In the genomic region with DNA sequence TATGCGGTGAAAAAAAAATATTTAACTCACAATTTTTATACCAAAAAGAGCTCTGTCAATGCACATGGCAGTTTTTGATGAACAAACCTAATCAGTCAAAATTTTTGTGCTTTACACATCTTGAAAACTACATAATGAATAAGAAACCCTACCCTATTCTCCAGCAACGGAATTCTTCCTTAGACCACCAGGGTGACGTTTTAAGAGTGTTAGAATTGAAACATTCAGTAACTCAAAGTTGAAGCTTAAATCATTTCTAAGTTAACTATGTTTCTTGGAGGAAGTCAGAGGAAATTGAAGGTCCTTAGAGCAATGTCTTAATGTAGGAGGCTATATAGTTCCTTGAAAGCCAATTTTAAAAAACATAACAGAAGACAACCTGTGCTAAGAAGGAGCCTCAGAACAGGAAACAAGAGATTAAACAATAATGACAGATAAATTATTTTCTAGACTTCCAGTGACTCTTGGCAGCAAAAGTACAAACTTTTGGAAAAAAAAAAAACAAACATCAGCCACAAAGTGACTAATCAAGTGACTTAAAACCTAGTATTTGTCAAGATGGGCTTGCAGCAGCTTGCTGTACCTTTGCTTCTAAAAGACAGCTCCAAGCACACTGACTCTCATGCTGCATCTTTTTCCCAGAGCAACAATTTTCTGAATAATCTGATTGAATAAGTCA, we compare ENCODE assay signal across 10 cellular contexts. TPM values are rescaled to one million over a fixed set of nuclear protein-coding genes. Genes with fewer than 3 reads are reported as not detected.
A peak's percentile ranks its signal among the peaks of the same experiment; 100 is the strongest.
DNase-seq lines count a peak whose midpoint lies in the region; ATAC-seq, FAIRE-seq and TF ChIP-seq lines count a peak whose summit lies in the region.
"Had no signal": no experiment of that assay in that cellular context is flagged by ENCODE, and none has a peak within 500 bp of the region (broad histone marks: within the 10 kb centered on the region; RNA-seq: fewer than 3 reads in every experiment).

No MANE protein-coding gene starts in this region.

- H3K4me3 ChIP-seq in bronchial epithelial cell (ENCODE audit: low read depth, low read length): no peak overlapping the region
- H3K4me3 ChIP-seq in prostate gland: no peak overlapping the region

- intact Hi-C loops in natural killer cell (cut with micrococcal nuclease): no loop called here
- intact Hi-C loops in prostate gland (cut with DNase I): no loop called here

- DNase-seq in natural killer cell (no peak), bronchial epithelial cell (ENCODE audit: low read depth) (peak; percentile 65), kidney tubule cell (ENCODE audit: low spot score) (peak; percentile 54), GM19238 (ENCODE audit: insufficient read length, low spot score) (no peak), SKM-1 (lab: John Stamatoyannopoulos, UW; ENCODE audit: unreplicated experiment) (no peak), NCI-H345 treated with DMSO at 0.1 percent for 48 hours (lab: John Stamatoyannopoulos, UW; ENCODE audit: unreplicated experiment) (no peak), prostate gland (ENCODE audit: low spot score) (no peak)
- DNase-seq in natural killer cell treated with Interleukin-12 subunit alpha and Interleukin-12 subunit beta and Interleukin-15 and Interleukin-18, amount 100 ng/mL, for 72 hours (ENCODE audit: low spot score): no peak
- DNase-seq: AML-193, aorta had no signal

- no peaks in the 10 kb centered on the region for H3K9me3 ChIP-seq in prostate gland

- no peak for TF ChIP-seq POLR2A in prostate gland (IDR thresholded peaks at IDR 0.05)

- H3K27ac ChIP-seq in prostate gland: no peak overlapping the region

- FAIRE-seq in bronchial epithelial cell (lab: Jason Lieb, UNC): no peak

- ATAC-seq in natural killer cell: no peak
- ATAC-seq in natural killer cell treated with Interleukin-12 subunit alpha and Interleukin-12 subunit beta and Interleukin-15 and Interleukin-18, amount 100 ng/mL, for 72 hours: no peak

- H3K4me1 Mint-ChIP-seq in natural killer cell: peaks cover 11 to 35% of the 10 kb centered on the region in 2 donors
- H3K4me1 Mint-ChIP-seq in natural killer cell treated with Interleukin-12 subunit alpha and Interleukin-12 subunit beta and Interleukin-15 and Interleukin-18, amount 100 ng/mL, for 72 hours (ENCODE audit: low read depth in 2 of 2): peaks cover 0 to 14% of the 10 kb centered on the region in 2 donors

- 48% methylated on average over 3 of the region's 3 CpGs for WGBS in prostate gland

- peaks cover 4% of the 10 kb centered on the region for H3K36me3 ChIP-seq in bronchial epithelial cell (ENCODE audit: control insufficient read depth, insufficient read depth, low read length)
- H3K36me3 ChIP-seq in prostate gland: no peaks in the 10 kb centered on the region

- TF ChIP-seq CTCF in natural killer cell (IDR thresholded peaks at IDR 0.05) (no peak), bronchial epithelial cell (IDR thresholded peaks at IDR 0.05; ENCODE audit: insufficient read depth, low read length, severe bottlenecking) (no peak), prostate gland (IDR thresholded peaks at IDR 0.05) (peak in 1 of 4 experiments; percentile 5)

- H3K4me1 ChIP-seq in prostate gland (replicated peaks): no peaks in the 10 kb centered on the region

- peaks cover 7% of the 10 kb centered on the region for H3K36me3 Mint-ChIP-seq in natural killer cell
- H3K36me3 Mint-ChIP-seq in natural killer cell treated with Interleukin-12 subunit alpha and Interleukin-12 subunit beta and Interleukin-15 and Interleukin-18, amount 100 ng/mL, for 72 hours: no peaks in the 10 kb centered on the region

- peak overlapping the region; percentile 47 for H3K4me3 Mint-ChIP-seq in natural killer cell
- H3K4me3 Mint-ChIP-seq in natural killer cell treated with Interleukin-12 subunit alpha and Interleukin-12 subunit beta and Interleukin-15 and Interleukin-18, amount 100 ng/mL, for 72 hours: no peak overlapping the region

- H3K27ac Mint-ChIP-seq in natural killer cell: peak overlapping the region in 1 of 2 donors; percentile 47
- H3K27ac Mint-ChIP-seq in natural killer cell treated with Interleukin-12 subunit alpha and Interleukin-12 subunit beta and Interleukin-15 and Interleukin-18, amount 100 ng/mL, for 72 hours: no peak overlapping the region

- no peaks in the 10 kb centered on the region for H3K9me3 Mint-ChIP-seq in natural killer cell
- H3K9me3 Mint-ChIP-seq in natural killer cell treated with Interleukin-12 subunit alpha and Interleukin-12 subunit beta and Interleukin-15 and Interleukin-18, amount 100 ng/mL, for 72 hours: no peaks in the 10 kb centered on the region

- H3K27me3 ChIP-seq in bronchial epithelial cell (ENCODE audit: control insufficient read depth, insufficient read depth, low read length): no peaks in the 10 kb centered on the region
- H3K27me3 ChIP-seq in prostate gland (replicated peaks; ENCODE audit: insufficient read depth): no peaks in the 10 kb centered on the region

- H3K27me3 Mint-ChIP-seq in natural killer cell (ENCODE audit: low read depth in 2 of 2): no peaks in the 10 kb centered on the region
- H3K27me3 Mint-ChIP-seq in natural killer cell treated with Interleukin-12 subunit alpha and Interleukin-12 subunit beta and Interleukin-15 and Interleukin-18, amount 100 ng/mL, for 72 hours: no peaks in the 10 kb centered on the region

RNA-seq across cellular contexts. Expression of gene SPRY2, which starts 6.2 kb away (rescaled TPM):
- total RNA-seq in natural killer cell (1 to 10 TPM; 2.7 to 7.3 (median 3.0) TPM), bronchial epithelial cell (3.1 and 4.7 TPM in 2 replicates), prostate gland (10 to 100 TPM; 21.5 to 31.3 TPM)
- 1 to 10 TPM; 2.1 to 2.6 TPM for total RNA-seq in natural killer cell treated with Interleukin-12 subunit alpha and Interleukin-12 subunit beta and Interleukin-15 and Interleukin-18, amount 100 ng/mL, for 72 hours

Comparison
In these comparisons a context has a peak if more than half of its experiments do, and no peak if none do; other contexts are left out.
1. DNase-seq: peak in bronchial epithelial cell (single experiment) and kidney tubule cell (single experiment); none in natural killer cell (single experiment), natural killer cell treated with Interleukin-12 subunit alpha and Interleukin-12 subunit beta and Interleukin-15 and Interleukin-18, amount 100 ng/mL, for 72 hours (single experiment), GM19238 (single experiment), SKM-1 (single experiment), NCI-H345 treated with DMSO at 0.1 percent for 48 hours (single experiment) and prostate gland (single experiment).